Comparison of ENCODE assay signal across 30 cellular contexts in genomic region chr4:155612074-155612473, GRCh38. TPM values are rescaled to one million over a fixed set of nuclear protein-coding genes. Genes with fewer than 3 reads are reported as not detected.
"Had no signal": no experiment of that assay in that cellular context is flagged by ENCODE, and none has a peak within 500 bp of the region (broad histone marks: within the 10 kb centered on the region; RNA-seq: fewer than 3 reads in every experiment).

No MANE protein-coding gene starts in this region.

- H3K4me3 Mint-ChIP-seq: activated CD4-positive, alpha-beta memory T cell treated with anti-CD3 and anti-CD28 coated beads, Interleukin-2, amount 10 ng/mL, durations not matched to agents 7 days and 5 days; activated CD4-positive, alpha-beta T cell treated with anti-CD3 and anti-CD28 coated beads, Interleukin-2, amount 10 ng/mL, durations not matched to agents 7 days and 5 days; activated T-cell treated with anti-CD3 and anti-CD28 coated beads, Interleukin-2, amount 50 U/mL, for 24 hours; dendritic cell treated with granulocyte-macrophage colony-stimulating factor and Interleukin-4, amounts not matched to agents 40 ng/mL and 50 ng/mL, for 4 days; endodermal cell; natural killer cell treated with Interleukin-12 subunit alpha and Interleukin-12 subunit beta and Interleukin-15 and Interleukin-18, amount 100 ng/mL, for 72 hours; T-helper 2 cell treated with Interferon-gamma antibody and Interleukin-4, amounts not matched to agents 5 μg/mL and 100 μg/mL, for 36 hours had no signal

- H3K4me1 ChIP-seq: lower lobe of right lung, right lobe of liver, suprapubic skin had no signal

- H3K9me3 Mint-ChIP-seq: activated CD4-positive, alpha-beta memory T cell treated with anti-CD3 and anti-CD28 coated beads, Interleukin-2, amount 10 ng/mL, durations not matched to agents 7 days and 5 days; activated CD4-positive, alpha-beta T cell treated with anti-CD3 and anti-CD28 coated beads, Interleukin-2, amount 10 ng/mL, durations not matched to agents 7 days and 5 days; activated T-cell treated with anti-CD3 and anti-CD28 coated beads, Interleukin-2, amount 50 U/mL, for 24 hours; dendritic cell treated with granulocyte-macrophage colony-stimulating factor and Interleukin-4, amounts not matched to agents 40 ng/mL and 50 ng/mL, for 4 days; endodermal cell; natural killer cell treated with Interleukin-12 subunit alpha and Interleukin-12 subunit beta and Interleukin-15 and Interleukin-18, amount 100 ng/mL, for 72 hours; T-helper 2 cell treated with Interferon-gamma antibody and Interleukin-4, amounts not matched to agents 5 μg/mL and 100 μg/mL, for 36 hours had no signal

- H3K36me3 Mint-ChIP-seq: natural killer cell treated with Interleukin-12 subunit alpha and Interleukin-12 subunit beta and Interleukin-15 and Interleukin-18, amount 100 ng/mL, for 72 hours had no signal

- H3K27ac ChIP-seq: brain microvascular endothelial cell, lower lobe of right lung, right lobe of liver, suprapubic skin, tibial artery had no signal

- H3K27ac Mint-ChIP-seq: activated CD4-positive, alpha-beta memory T cell treated with anti-CD3 and anti-CD28 coated beads, Interleukin-2, amount 10 ng/mL, durations not matched to agents 7 days and 5 days; activated CD4-positive, alpha-beta T cell treated with anti-CD3 and anti-CD28 coated beads, Interleukin-2, amount 10 ng/mL, durations not matched to agents 7 days and 5 days; activated T-cell treated with anti-CD3 and anti-CD28 coated beads, Interleukin-2, amount 50 U/mL, for 24 hours; dendritic cell treated with granulocyte-macrophage colony-stimulating factor and Interleukin-4, amounts not matched to agents 40 ng/mL and 50 ng/mL, for 4 days; endodermal cell; natural killer cell treated with Interleukin-12 subunit alpha and Interleukin-12 subunit beta and Interleukin-15 and Interleukin-18, amount 100 ng/mL, for 72 hours; T-helper 2 cell treated with Interferon-gamma antibody and Interleukin-4, amounts not matched to agents 5 μg/mL and 100 μg/mL, for 36 hours had no signal

- H3K4me3 ChIP-seq: lower lobe of right lung, mucosa of descending colon, right lobe of liver, suprapubic skin, tibial artery had no signal

- DNase-seq: activated CD4-positive, alpha-beta memory T cell treated with anti-CD3 and anti-CD28 coated beads, Interleukin-2, amount 10 ng/mL, durations not matched to agents 7 days and 5 days; activated CD4-positive, alpha-beta T cell treated with anti-CD3 and anti-CD28 coated beads, Interleukin-2, amount 10 ng/mL, durations not matched to agents 7 days and 5 days; activated CD4-positive, CD25-positive, alpha-beta regulatory T cell treated with anti-CD3 and anti-CD28 coated beads, Interleukin-2, amount 50 U/mL, for 72 hours; activated CD8-positive, alpha-beta memory T cell treated with anti-CD3 and anti-CD28 coated beads, Interleukin-2, amount 50 U/mL, for 48 hours; activated gamma-delta T cell treated with Interleukin-2 at 50 U/mL for 16 hours; activated naive CD4-positive, alpha-beta T cell treated with anti-CD3 and anti-CD28 coated beads, Interleukin-2, amount 50 U/mL, for 16 hours; activated T-cell treated with anti-CD3 and anti-CD28 coated beads, Interleukin-2, amount 50 U/mL, for 24 hours; amniotic stem cell; brain microvascular endothelial cell; caudate nucleus; endodermal cell; left cardiac atrium; lower lobe of right lung; mesendoderm; mucosa of descending colon; posterior cingulate gyrus; right lobe of liver; small intestine; stimulated activated CD4-positive, alpha-beta T cell treated with anti-CD3 and anti-CD28 coated beads, Interleukin-15, amount 100 ng/mL, for 24 hours; stimulated activated CD4-positive, alpha-beta T cell treated with anti-CD3 and anti-CD28 coated beads, Interleukin-2, amount 100 ng/mL, for 24 hours; stimulated activated naive CD4-positive, alpha-beta T cell; T-helper 1 cell; tibial artery had no signal

- H3K27me3 ChIP-seq: brain microvascular endothelial cell, right lobe of liver, suprapubic skin, tibial artery had no signal

- ATAC-seq: esophagus mucosa; lower lobe of right lung; mucosa of descending colon; natural killer cell treated with Interleukin-12 subunit alpha and Interleukin-12 subunit beta and Interleukin-15 and Interleukin-18, amount 100 ng/mL, for 72 hours had no signal

- H3K36me3 ChIP-seq: brain microvascular endothelial cell, lower lobe of right lung, right lobe of liver, suprapubic skin, tibial artery had no signal

- H3K4me1 Mint-ChIP-seq: activated CD4-positive, alpha-beta memory T cell treated with anti-CD3 and anti-CD28 coated beads, Interleukin-2, amount 10 ng/mL, durations not matched to agents 7 days and 5 days had no signal

- H3K9me3 ChIP-seq: lower lobe of right lung, mucosa of descending colon, right lobe of liver, suprapubic skin, tibial artery had no signal

RNA-seq across cellular contexts. Expression of gene GUCY1A1, which starts 54.6 kb away (rescaled TPM):
- total RNA-seq: activated CD4-positive, alpha-beta memory T cell treated with anti-CD3 and anti-CD28 coated beads, Interleukin-2, amount 10 ng/mL, durations not matched to agents 7 days and 5 days; activated CD4-positive, alpha-beta T cell treated with anti-CD3 and anti-CD28 coated beads, Interleukin-2, amount 10 ng/mL, durations not matched to agents 7 days and 5 days; myocyte; osteoblast had no signal
